25 cellular contexts compared by ENCODE assay signal in the genomic region with DNA sequence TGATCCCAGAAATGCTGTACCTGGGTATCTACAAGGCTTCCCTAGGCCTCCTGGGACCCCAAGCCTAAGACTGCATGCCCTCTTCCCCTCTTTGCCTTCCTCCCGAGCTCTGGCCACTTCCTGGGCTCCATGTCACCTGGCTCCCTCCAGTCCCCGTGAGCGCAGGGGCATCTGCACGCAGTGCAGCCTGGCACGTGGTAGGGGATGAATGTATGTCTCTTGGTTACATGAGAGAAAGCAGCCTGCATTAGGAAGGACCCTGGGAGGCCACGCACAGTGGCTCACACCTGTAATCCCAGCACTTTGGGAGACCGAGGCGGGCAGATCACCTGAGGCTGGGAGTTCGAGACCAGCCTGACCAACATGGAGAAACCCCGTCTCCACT. TPM values are rescaled to one million over a fixed set of nuclear protein-coding genes. Genes with fewer than 3 reads are reported as not detected.
DNase-seq lines count a peak whose midpoint lies in the region; ATAC-seq, FAIRE-seq and TF ChIP-seq lines count a peak whose summit lies in the region.
"Had no signal": no experiment of that assay in that cellular context is flagged by ENCODE, and none has a peak within 500 bp of the region (broad histone marks: within the 10 kb centered on the region; RNA-seq: fewer than 3 reads in every experiment).

No MANE protein-coding gene starts in this region.

- H3K27ac ChIP-seq in Panc1 (ENCODE audit: low read length) (no peak overlapping the region), GM12878 (ENCODE audit: control insufficient read depth, insufficient read depth) (no peak overlapping the region), neuronal stem cell (replicated peaks; ENCODE audit: low read length) (no peak overlapping the region), foreskin keratinocyte (no peak overlapping the region)

- H3K4ac ChIP-seq in neuronal stem cell (ENCODE audit: low read length): no peak overlapping the region

- peaks cover 5% of the 10 kb centered on the region for H3K79me1 ChIP-seq in neuronal stem cell (ENCODE audit: low read depth, low read length)

- no peak for TF ChIP-seq EP300 in GM12878 (IDR thresholded peaks at IDR 0.05; ENCODE audit: borderline replicate concordance in 1 of 2, control insufficient read depth in 1 of 2, low read depth in 2 of 2, low read length in 2 of 2)

- no peak for FAIRE-seq in GM12878 (lab: Jason Lieb, UNC)
- FAIRE-seq: GM19239, K562 had no signal

- H3K4me3 Mint-ChIP-seq in stimulated activated naive B cell treated with anti-CD40 and anti-IgM and Interleukin-4, amounts not matched to agents 10 μg/mL and 1 μg/mL and 100 μg/mL, for 72 hours: no peak overlapping the region
- H3K4me3 Mint-ChIP-seq: CD14-positive monocyte had no signal

- H3K4me3 ChIP-seq in Panc1 (ENCODE audit: low read depth in 2 of 2, low read length in 2 of 2) (no peak overlapping the region), GM12878 (no peak overlapping the region), neuronal stem cell (ENCODE audit: low read length in 2 of 2) (no peak overlapping the region)
- H3K4me3 ChIP-seq: K562 had no signal

- H3K27me3 ChIP-seq in Panc1 (ENCODE audit: control insufficient read depth, insufficient read depth, low read length): no peaks in the 10 kb centered on the region
- no peaks in the 10 kb centered on the region for H3K27me3 ChIP-seq in GM12878 (replicated peaks in 1 of 2; ENCODE audit: control insufficient read depth in 2 of 2, insufficient read depth in 2 of 2, low read length in 1 of 2)
- H3K27me3 ChIP-seq in neuronal stem cell (ENCODE audit: control insufficient read depth in 3 of 3, insufficient read depth in 3 of 3, low read depth in 1 of 3, low read length in 3 of 3): no peaks in the 10 kb centered on the region
- H3K27me3 ChIP-seq in foreskin keratinocyte: no peaks in the 10 kb centered on the region
- H3K27me3 ChIP-seq: BE2C had no signal

- H3K4me2 ChIP-seq in GM12878 (ENCODE audit: control insufficient read depth, insufficient read depth) (no peak overlapping the region), neuronal stem cell (ENCODE audit: insufficient read depth, low read length, poor library complexity, severe bottlenecking) (no peak overlapping the region)

- peak overlapping the region; percentile 18 for H2BK5ac ChIP-seq in neuronal stem cell (ENCODE audit: low read length)

- TF ChIP-seq CTCF in Panc1 (IDR thresholded peaks at IDR 0.05) (no peak), GM12878 (IDR thresholded peaks at IDR 0.05 in 2 of 3, conservative IDR thresholded peaks at IDR 0.05 in 1 of 3; ENCODE audit: control insufficient read depth in 2 of 3, extremely low read depth in 1 of 3, insufficient read depth in 1 of 3, low read depth in 3 of 3, low read length in 3 of 3) (no peak), foreskin keratinocyte (conservative IDR thresholded peaks at IDR 0.05) (no peak)

- peak overlapping the region; percentile 90 for H3K23ac ChIP-seq in neuronal stem cell (ENCODE audit: low read depth, low read length, poor library complexity)

- peak overlapping the region; percentile 42 for H3K18ac ChIP-seq in neuronal stem cell (ENCODE audit: low read length)

- BruUV-seq in Panc1 (replicated peaks; lab: Mats Ljungman, UMichigan) (TSS peak; percentile 77), GM12878 (replicated peaks; lab: Mats Ljungman, UMichigan) (TSS peak; percentile 62)

- H3K9ac ChIP-seq in GM12878 (ENCODE audit: control insufficient read depth, insufficient read depth, low read length): no peak overlapping the region
- H3K9ac ChIP-seq in neuronal stem cell (ENCODE audit: low read depth, low read length, poor library complexity): no peak overlapping the region

- H2BK12ac ChIP-seq in neuronal stem cell (ENCODE audit: low read length): no peak overlapping the region

- POLR2A ChIA-PET in Panc1 (lab: Charles Lee) (no interaction called here), GM12878 (lab: Charles Lee) (interaction anchor here (1.2 to 1.9 kb wide), 3 partner anchors 13 to 23 kb away, joined by 3 to 7 read pairs (median 3); a partner anchor contains a TSS)

- H2AFZ ChIP-seq in GM12878 (ENCODE audit: control insufficient read depth, low read depth, low read length): no peak overlapping the region
- no peak overlapping the region for H2AFZ ChIP-seq in neuronal stem cell (ENCODE audit: low read length)

- in situ Hi-C loops in Panc1 (cut with HindIII; ENCODE audit: low pct_unique_long_range_greater_than_20kb, low sequenced_read_pairs) (no loop called here), GM12878 (cut with MboI) (no loop called here)

- no peaks in the 10 kb centered on the region for H4K20me1 ChIP-seq in GM12878 (ENCODE audit: control insufficient read depth, insufficient read depth)

- H2AK5ac ChIP-seq in neuronal stem cell (ENCODE audit: low read depth, low read length): no peak overlapping the region

- H3K79me2 ChIP-seq in GM12878 (ENCODE audit: control insufficient read depth, insufficient read depth, low read length): no peaks in the 10 kb centered on the region; the same call in 1 of the 2 replicates

- peak overlapping the region; percentile 9 for H4K8ac ChIP-seq in neuronal stem cell (ENCODE audit: low read depth, low read length)

- H4K91ac ChIP-seq in neuronal stem cell (ENCODE audit: low read depth, low read length, poor library complexity): no peak overlapping the region

- H3K14ac ChIP-seq in neuronal stem cell (ENCODE audit: low read length): peak overlapping the region; percentile 50

- SMC1A ChIA-PET in GM12878 (lab: Charles Lee; ENCODE audit: uncharacterized antibody, unreplicated experiment): interaction anchor here (1.8 kb wide), 1 partner anchor 12 kb away, joined by 4 read pairs; no protein-coding TSS in a partner anchor

- H3K36me3 ChIP-seq in Panc1 (ENCODE audit: control insufficient read depth, insufficient read depth, low read length) (no peaks in the 10 kb centered on the region), GM12878 (ENCODE audit: control insufficient read depth in 2 of 2, insufficient read depth in 2 of 2, low read length in 1 of 2) (peaks cover 6 to 17% of the 10 kb centered on the region in 2 experiments), neuronal stem cell (replicated peaks in 1 of 2; ENCODE audit: control insufficient read depth in 2 of 2, insufficient read depth in 2 of 2, low read length in 2 of 2) (peaks cover 6 to 95% of the 10 kb centered on the region in 2 donors)

- H2BK120ac ChIP-seq in neuronal stem cell (ENCODE audit: low read depth, low read length): no peak overlapping the region

- WGBS in GM12878 (ENCODE audit: insufficient coverage, insufficient replicate concordance, low lambda C conversion rate, missing lambda C conversion rate): 89% methylated on average over 8 of the region's 10 CpGs
- WGBS in neuronal stem cell (ENCODE audit: extremely low coverage in 2 of 2, insufficient read length in 2 of 2, insufficient replicate concordance in 1 of 2), 2 donors: no CpG with 5 or more reads among the region's 10 CpGs

- CTCF ChIA-PET in Panc1 (lab: Charles Lee): no interaction called here
- CTCF ChIA-PET in GM12878 (lab: Yijun Ruan, JAX): interaction anchor here (2.1 kb wide), 1 partner anchor 16 kb away, joined by 5 read pairs; a partner anchor contains a TSS

- H2BK15ac ChIP-seq in neuronal stem cell (ENCODE audit: low read length): no peak overlapping the region

- H3K36me3 Mint-ChIP-seq in stimulated activated naive B cell treated with anti-CD40 and anti-IgM and Interleukin-4, amounts not matched to agents 10 μg/mL and 1 μg/mL and 100 μg/mL, for 72 hours: peaks cover 43 to 78% of the 10 kb centered on the region in 2 donors

- ATAC-seq in Panc1 (no peak), GM12878 (no peak), foreskin keratinocyte (no peak), GM21515 (IDR thresholded peaks at IDR 0.05; ENCODE audit: unreplicated experiment) (no peak)
- ATAC-seq in stimulated activated naive B cell treated with anti-CD40 and anti-IgM and Interleukin-4, amounts not matched to agents 10 μg/mL and 1 μg/mL and 100 μg/mL, for 72 hours (replicated peaks): no peak
- ATAC-seq: HCT116, K562 had no signal

- H3K27me3 Mint-ChIP-seq in stimulated activated naive B cell treated with anti-CD40 and anti-IgM and Interleukin-4, amounts not matched to agents 10 μg/mL and 1 μg/mL and 100 μg/mL, for 72 hours: no peaks in the 10 kb centered on the region
- H3K27me3 Mint-ChIP-seq: CD8-positive, alpha-beta memory T cell had no signal

- peaks cover 4 to 5% of the 10 kb centered on the region in 2 donors for H3K9me3 Mint-ChIP-seq in stimulated activated naive B cell treated with anti-CD40 and anti-IgM and Interleukin-4, amounts not matched to agents 10 μg/mL and 1 μg/mL and 100 μg/mL, for 72 hours
- H3K9me3 Mint-ChIP-seq: CD14-positive monocyte; CD8-positive, alpha-beta memory T cell had no signal

- H3K27ac Mint-ChIP-seq in stimulated activated naive B cell treated with anti-CD40 and anti-IgM and Interleukin-4, amounts not matched to agents 10 μg/mL and 1 μg/mL and 100 μg/mL, for 72 hours: peak overlapping the region; percentile 65

- no peak for TF ChIP-seq POLR2A in GM12878 (IDR thresholded peaks at IDR 0.05; ENCODE audit: low read depth, low read length)

- RAD21 ChIA-PET in GM12878 (lab: Charles Lee; ENCODE audit: unreplicated experiment): no interaction called here

- DNase-seq in Panc1 (ENCODE audit: low read depth, low spot score): no peak
- DNase-seq in GM12878 (ENCODE audit: low read depth, low spot score): no peak
- DNase-seq in neuronal stem cell (ENCODE audit: low spot score): no peak
- DNase-seq in stimulated activated naive B cell treated with anti-CD40 and anti-IgM and Interleukin-4, amounts not matched to agents 10 μg/mL and 1 μg/mL and 100 μg/mL, for 72 hours: no peak
- DNase-seq in foreskin keratinocyte: no peak
- DNase-seq in T-helper 9 cell: no peak
- DNase-seq: BE2C; CD8-positive, alpha-beta memory T cell; DMS79 treated with DMSO at 0.1 percent for 48 hours; GF-D8; Kasumi-1; NCI-H1092 treated with DMSO at 0.1 percent for 48 hours; NCI-H1436; NCI-H187; NCI-H2107; NCI-H446; NCI-H526; NCI-H82; NK-92 treated with Interleukin-12 subunit alpha and Interleukin-12 subunit beta, amount 100 ng/mL, for 24 hours; SHP77 treated with DMSO at 0.1 percent for 48 hours had no signal

- no peaks in the 10 kb centered on the region for H3K4me1 ChIP-seq in Panc1 (ENCODE audit: control insufficient read depth, insufficient read depth, low read length)
- peaks cover 13% of the 10 kb centered on the region for H3K4me1 ChIP-seq in GM12878 (ENCODE audit: control insufficient read depth, insufficient read depth, low read length)
- no peaks in the 10 kb centered on the region for H3K4me1 ChIP-seq in neuronal stem cell (ENCODE audit: control insufficient read depth in 2 of 2, insufficient read depth in 1 of 2, low read depth in 1 of 2, low read length in 2 of 2)
- no peaks in the 10 kb centered on the region for H3K4me1 ChIP-seq in foreskin keratinocyte
- H3K4me1 ChIP-seq: BE2C had no signal

- intact Hi-C loops in Panc1 (cut with micrococcal nuclease; ENCODE audit: unreplicated experiment): no loop called here
- intact Hi-C loops in GM12878 (cut with micrococcal nuclease; ENCODE audit: unreplicated experiment): no loop called here

- no peak for TF ChIP-seq RAD21 in GM12878 (IDR thresholded peaks at IDR 0.05; ENCODE audit: insufficient read depth, low read depth, low read length)

- H3K4me1 Mint-ChIP-seq in stimulated activated naive B cell treated with anti-CD40 and anti-IgM and Interleukin-4, amounts not matched to agents 10 μg/mL and 1 μg/mL and 100 μg/mL, for 72 hours: peaks cover 23 to 31% of the 10 kb centered on the region in 2 donors

- no peaks in the 10 kb centered on the region for H3K9me3 ChIP-seq in Panc1 (ENCODE audit: control insufficient read depth, insufficient read depth, low read depth, low read length)
- H3K9me3 ChIP-seq in GM12878 (replicated peaks; ENCODE audit: control insufficient read depth, insufficient read depth, low read length): no peaks in the 10 kb centered on the region
- H3K9me3 ChIP-seq in neuronal stem cell (replicated peaks in 1 of 2; ENCODE audit: control insufficient read depth in 2 of 2, insufficient read depth in 1 of 2, low read depth in 1 of 2, low read length in 2 of 2): peaks cover 0 to 2% of the 10 kb centered on the region in 2 donors
- H3K9me3 ChIP-seq: BE2C had no signal

RNA-seq across cellular contexts. Expression of a gene that starts 15.8 kb away (rescaled TPM):
- total RNA-seq in Panc1 (2021; ENCODE audit: unreplicated experiment) (51.6 TPM), GM12878 (2014; rRNA removed) (32.6 and 35.2 TPM in 2 replicates), GM12878 (2014; rRNA removed; fragmentation: Illumina TruSeq; extraction: Trizol) (21.7 and 21.8 TPM in 2 replicates), GM12878 (2021) (49.6 and 54.9 TPM in 2 replicates), foreskin keratinocyte (9.7 and 9.8 TPM in 2 replicates)
- 14.3 TPM for polyA plus RNA-seq in Panc1 (2012; ENCODE audit: insufficient read length)
- total RNA-seq in GM12878 (2013; cell fraction: nucleolus; rRNA removed): 112 and 123 TPM in 2 replicates
- 19.5 TPM for polyA plus RNA-seq in GM12878 (2011; ENCODE audit: low read depth)
- polyA plus RNA-seq in GM12878 (2011; rRNA removed) (59.4 and 62.2 TPM in 2 replicates), GM12878 (2014; fragmentation: Illumina TruSeq; extraction: Trizol) (24.3 and 29.5 TPM in 2 replicates), GM12878 (2014; fragmentation: Nextera tagmentation; extraction: Ambion mirVana) (10 to 100 TPM in 1 of 2 experiments, 1 to 10 TPM in 1; 9.6 to 10.8 TPM), GM12878 (2014; rRNA removed) (36.7 and 42.0 TPM in 2 replicates), GM12878 (2016; fragmentation: Nextera tagmentation; extraction: Ambion mirVana) (10 to 100 TPM; 25.0 to 27.6 TPM), foreskin keratinocyte (5.8 and 6.0 TPM in 2 replicates)
- 52.5 and 56.3 TPM in 2 replicates for polyA plus RNA-seq in GM12878 (2011; cell fraction: cytosol; rRNA removed)
- 182 and 212 TPM in 2 replicates for polyA plus RNA-seq in GM12878 (2011; cell fraction: nucleus; rRNA removed)
- 36.3 and 39.3 TPM in 2 replicates for polyA plus RNA-seq in GM12878 (2012)
- 40.8 and 57.0 TPM in 2 replicates for polyA minus RNA-seq in GM12878 (2011; rRNA and poly(A)+ RNA removed)
- 16.3 and 20.4 TPM in 2 replicates for polyA minus RNA-seq in GM12878 (2011; cell fraction: cytosol; rRNA and poly(A)+ RNA removed)
- polyA minus RNA-seq in GM12878 (2011; cell fraction: nucleus; rRNA and poly(A)+ RNA removed): 38.2 and 60.8 TPM in 2 replicates
- 11.4 TPM for polyA plus RNA-seq in neuronal stem cell (2013, experiment 1 of 2)
- polyA plus RNA-seq in neuronal stem cell (2013, experiment 2 of 2): 10.5 TPM

RNA-seq across cellular contexts. Expression of a gene that starts 16.8 kb away (rescaled TPM):
- total RNA-seq in Panc1 (2021; ENCODE audit: unreplicated experiment) (64.2 TPM), GM12878 (2014; rRNA removed) (78.5 and 88.0 TPM in 2 replicates), GM12878 (2014; rRNA removed; fragmentation: Illumina TruSeq; extraction: Trizol) (85.7 and 87.8 TPM in 2 replicates), GM12878 (2021) (76.9 and 84.3 TPM in 2 replicates), foreskin keratinocyte (60.6 and 69.6 TPM in 2 replicates)
- 116 TPM for polyA plus RNA-seq in Panc1 (2012; ENCODE audit: insufficient read length)
- 33.8 and 144 TPM in 2 replicates for total RNA-seq in GM12878 (2013; cell fraction: nucleolus; rRNA removed)
- 64.8 TPM for polyA plus RNA-seq in GM12878 (2011; ENCODE audit: low read depth)
- polyA plus RNA-seq in GM12878 (2011; rRNA removed) (123 and 157 TPM in 2 replicates), GM12878 (2014; fragmentation: Illumina TruSeq; extraction: Trizol) (146 and 167 TPM in 2 replicates), GM12878 (2014; fragmentation: Nextera tagmentation; extraction: Ambion mirVana) (10 to 100 TPM; 81.4 to 82.8 TPM), GM12878 (2014; rRNA removed) (91.5 and 99.6 TPM in 2 replicates), GM12878 (2016; fragmentation: Nextera tagmentation; extraction: Ambion mirVana) (100 to 1,000 TPM; 169 to 174 TPM), foreskin keratinocyte (109 and 112 TPM in 2 replicates)
- polyA plus RNA-seq in GM12878 (2011; cell fraction: cytosol; rRNA removed): 52.0 and 59.3 TPM in 2 replicates
- polyA plus RNA-seq in GM12878 (2011; cell fraction: nucleus; rRNA removed): 50.8 and 59.6 TPM in 2 replicates
- 86.5 and 102 TPM in 2 replicates for polyA plus RNA-seq in GM12878 (2012)
- polyA minus RNA-seq in GM12878 (2011; rRNA and poly(A)+ RNA removed): 37.3 and 41.8 TPM in 2 replicates
- polyA minus RNA-seq in GM12878 (2011; cell fraction: cytosol; rRNA and poly(A)+ RNA removed): 22.7 and 48.7 TPM in 2 replicates
- 19.1 and 32.2 TPM in 2 replicates for polyA minus RNA-seq in GM12878 (2011; cell fraction: nucleus; rRNA and poly(A)+ RNA removed)
- polyA plus RNA-seq in neuronal stem cell (2013, experiment 1 of 2): 36.4 TPM
- polyA plus RNA-seq in neuronal stem cell (2013, experiment 2 of 2): 38.0 TPM

RNA-seq across cellular contexts. Expression of a gene that starts 31.3 kb away (rescaled TPM):
- 28.9 TPM for total RNA-seq in Panc1 (2021; ENCODE audit: unreplicated experiment)
- 35.8 TPM for polyA plus RNA-seq in Panc1 (2012; ENCODE audit: insufficient read length)
- 339 and 407 TPM in 2 replicates for total RNA-seq in GM12878 (2013; cell fraction: nucleolus; rRNA removed)
- total RNA-seq in GM12878 (2014; rRNA removed): 35.5 and 37.5 TPM in 2 replicates
- total RNA-seq in GM12878 (2014; rRNA removed; fragmentation: Illumina TruSeq; extraction: Trizol): 52.0 and 56.3 TPM in 2 replicates
- 35.2 and 38.7 TPM in 2 replicates for total RNA-seq in GM12878 (2021)
- polyA plus RNA-seq in GM12878 (2011; ENCODE audit: low read depth): 67.1 TPM
- polyA plus RNA-seq in GM12878 (2011; rRNA removed): 63.6 and 66.4 TPM in 2 replicates
- polyA plus RNA-seq in GM12878 (2011; cell fraction: cytosol; rRNA removed): 46.3 and 47.5 TPM in 2 replicates
- 145 and 152 TPM in 2 replicates for polyA plus RNA-seq in GM12878 (2011; cell fraction: nucleus; rRNA removed)
- polyA plus RNA-seq in GM12878 (2012): 45.2 and 50.8 TPM in 2 replicates
- polyA plus RNA-seq in GM12878 (2014; fragmentation: Illumina TruSeq; extraction: Trizol): 69.1 and 85.4 TPM in 2 replicates
- 10 to 100 TPM; 36.7 to 45.0 TPM for polyA plus RNA-seq in GM12878 (2014; fragmentation: Nextera tagmentation; extraction: Ambion mirVana)
- polyA plus RNA-seq in GM12878 (2014; rRNA removed): 66.8 and 68.2 TPM in 2 replicates
- polyA plus RNA-seq in GM12878 (2016; fragmentation: Nextera tagmentation; extraction: Ambion mirVana): 10 to 100 TPM; 44.7 to 46.0 TPM
- 73.9 and 87.6 TPM in 2 replicates for polyA minus RNA-seq in GM12878 (2011; rRNA and poly(A)+ RNA removed)
- polyA minus RNA-seq in GM12878 (2011; cell fraction: cytosol; rRNA and poly(A)+ RNA removed): 16.7 and 18.6 TPM in 2 replicates
- 44.0 and 60.1 TPM in 2 replicates for polyA minus RNA-seq in GM12878 (2011; cell fraction: nucleus; rRNA and poly(A)+ RNA removed)
- 19.9 TPM for polyA plus RNA-seq in neuronal stem cell (2013, experiment 1 of 2)
- 20.1 TPM for polyA plus RNA-seq in neuronal stem cell (2013, experiment 2 of 2)
- 15.9 and 20.1 TPM in 2 replicates for total RNA-seq in foreskin keratinocyte
- 15.9 and 19.7 TPM in 2 replicates for polyA plus RNA-seq in foreskin keratinocyte

RNA-seq across cellular contexts. Expression of a gene that starts 55.0 kb away (rescaled TPM):
- 6.9 TPM for total RNA-seq in Panc1 (2021; ENCODE audit: unreplicated experiment)
- 7.3 TPM for polyA plus RNA-seq in Panc1 (2012; ENCODE audit: insufficient read length)
- total RNA-seq in GM12878 (2013; cell fraction: nucleolus; rRNA removed): 19.1 and 21.0 TPM in 2 replicates
- total RNA-seq in GM12878 (2014; rRNA removed): 0.49 and 0.56 TPM in 2 replicates
- total RNA-seq in GM12878 (2014; rRNA removed; fragmentation: Illumina TruSeq; extraction: Trizol): 0.18 and 0.22 TPM in 2 replicates
- 0.88 and 1.4 TPM in 2 replicates for total RNA-seq in GM12878 (2021)
- polyA plus RNA-seq in GM12878 (2011; ENCODE audit: low read depth): 0.43 TPM
- 0.56 and 1.2 TPM in 2 replicates for polyA plus RNA-seq in GM12878 (2011; rRNA removed)
- 1.5 TPM in 2 replicates for polyA plus RNA-seq in GM12878 (2011; cell fraction: cytosol; rRNA removed)
- polyA plus RNA-seq in GM12878 (2011; cell fraction: nucleus; rRNA removed): 8.0 TPM in 2 replicates
- polyA plus RNA-seq in GM12878 (2012): 1.8 TPM in 2 replicates
- polyA plus RNA-seq in GM12878 (2014; fragmentation: Illumina TruSeq; extraction: Trizol): 0.24 and 0.35 TPM in 2 replicates
- polyA plus RNA-seq in GM12878 (2014; fragmentation: Nextera tagmentation; extraction: Ambion mirVana): under 1 TPM; 0.08 to 0.11 TPM
- polyA plus RNA-seq in GM12878 (2014; rRNA removed): 0.47 and 1.1 TPM in 2 replicates
- under 1 TPM; 0.40 to 0.50 TPM for polyA plus RNA-seq in GM12878 (2016; fragmentation: Nextera tagmentation; extraction: Ambion mirVana)
- polyA minus RNA-seq in GM12878 (2011; rRNA and poly(A)+ RNA removed): 2.7 and 3.9 TPM in 2 replicates
- polyA minus RNA-seq in GM12878 (2011; cell fraction: cytosol; rRNA and poly(A)+ RNA removed): 1.0 and 1.6 TPM in 2 replicates
- 3.6 and 5.7 TPM in 2 replicates for polyA minus RNA-seq in GM12878 (2011; cell fraction: nucleus; rRNA and poly(A)+ RNA removed)
- 1.3 TPM for polyA plus RNA-seq in neuronal stem cell (2013, experiment 1 of 2)
- 1.4 TPM for polyA plus RNA-seq in neuronal stem cell (2013, experiment 2 of 2)
- 0.24 and 0.46 TPM in 2 replicates for total RNA-seq in foreskin keratinocyte
- 0.62 and 0.63 TPM in 2 replicates for polyA plus RNA-seq in foreskin keratinocyte
- polyA plus RNA-seq: CD14-positive monocyte; CD8-positive, alpha-beta memory T cell had no signal
